Comparison of ENCODE assay signal across 8 cellular contexts in genomic region chr17:1629647-1630310, GRCh38. TPM values are rescaled to one million over a fixed set of nuclear protein-coding genes. Genes with fewer than 3 reads are reported as not detected.
A peak's percentile ranks its signal among the peaks of the same experiment; 100 is the strongest.
DNase-seq lines count a peak whose midpoint lies in the region; ATAC-seq and TF ChIP-seq lines count a peak whose summit lies in the region.

No MANE protein-coding gene starts in this region.

- peaks cover 17% of the 10 kb centered on the region for H3K4me1 Mint-ChIP-seq in endodermal cell
- peaks cover 45% of the 10 kb centered on the region for H3K4me1 Mint-ChIP-seq in stimulated activated memory B cell treated with anti-CD40 and anti-IgM and Interleukin-4, amounts not matched to agents 10 μg/mL and 1 μg/mL and 100 μg/mL, for 72 hours

- H3K9me3 Mint-ChIP-seq in endodermal cell, result no peaks in the 10 kb centered on the region
- no peaks in the 10 kb centered on the region for H3K9me3 Mint-ChIP-seq in stimulated activated memory B cell treated with anti-CD40 and anti-IgM and Interleukin-4, amounts not matched to agents 10 μg/mL and 1 μg/mL and 100 μg/mL, for 72 hours

- no peak overlapping the region for H3K27ac ChIP-seq in endodermal cell (ENCODE audit: low read depth, low read length)

- H3K9ac ChIP-seq in endodermal cell (ENCODE audit: extremely low read depth, low read length, poor library complexity, severe bottlenecking), result peak overlapping the region; percentile 66
- peak overlapping the region; percentile 80 for H3K9ac ChIP-seq in mucosa of stomach (ENCODE audit: low read length)

- peak overlapping the region; percentile 79 for H3K4me3 Mint-ChIP-seq in endodermal cell
- H3K4me3 Mint-ChIP-seq in stimulated activated memory B cell treated with anti-CD40 and anti-IgM and Interleukin-4, amounts not matched to agents 10 μg/mL and 1 μg/mL and 100 μg/mL, for 72 hours, result peak overlapping the region; percentile 82

- H3K9me3 ChIP-seq in endodermal cell (ENCODE audit: control insufficient read depth, low read length) (no peaks in the 10 kb centered on the region), mucosa of stomach (ENCODE audit: control insufficient read depth, low read length) (no peaks in the 10 kb centered on the region)

- peaks cover 32% of the 10 kb centered on the region for H3K27me3 Mint-ChIP-seq in endodermal cell (ENCODE audit: insufficient read depth)
- H3K27me3 Mint-ChIP-seq in stimulated activated memory B cell treated with anti-CD40 and anti-IgM and Interleukin-4, amounts not matched to agents 10 μg/mL and 1 μg/mL and 100 μg/mL, for 72 hours, result no peaks in the 10 kb centered on the region

- no peaks in the 10 kb centered on the region for H3K36me3 Mint-ChIP-seq in endodermal cell (ENCODE audit: low read depth)
- peaks cover 25% of the 10 kb centered on the region for H3K36me3 Mint-ChIP-seq in stimulated activated memory B cell treated with anti-CD40 and anti-IgM and Interleukin-4, amounts not matched to agents 10 μg/mL and 1 μg/mL and 100 μg/mL, for 72 hours

- peak overlapping the region; percentile 61 for H3K27ac Mint-ChIP-seq in endodermal cell
- H3K27ac Mint-ChIP-seq in stimulated activated memory B cell treated with anti-CD40 and anti-IgM and Interleukin-4, amounts not matched to agents 10 μg/mL and 1 μg/mL and 100 μg/mL, for 72 hours, result peak overlapping the region; percentile 98

- peak; percentile 24 for ATAC-seq in stimulated activated memory B cell treated with anti-CD40 and anti-IgM and Interleukin-4, amounts not matched to agents 10 μg/mL and 1 μg/mL and 100 μg/mL, for 72 hours
- no peak for ATAC-seq in GM18520 (IDR thresholded peaks at IDR 0.05; ENCODE audit: unreplicated experiment)

- no peaks in the 10 kb centered on the region for H3K36me3 ChIP-seq in endodermal cell (ENCODE audit: control insufficient read depth, insufficient read depth, low read length)
- H3K36me3 ChIP-seq in mucosa of stomach (ENCODE audit: control insufficient read depth, insufficient read depth, low read length), result no peaks in the 10 kb centered on the region

- H3K4me3 ChIP-seq in GM12865 (ENCODE audit: low read depth, low read length) (peak overlapping the region; percentile 86), endodermal cell (ENCODE audit: low read length) (peak overlapping the region; percentile 76), mucosa of stomach (ENCODE audit: low read length) (peak overlapping the region; percentile 60)

- WGBS in endodermal cell (ENCODE audit: insufficient coverage in 1 of 2, insufficient read length in 1 of 2), 2 experiments, result 20 to 22% methylated on average over 14 to 38 of the region's 38 CpGs

- DNase-seq in GM12865 (ENCODE audit: low read depth), result peak; percentile 84
- peak; percentile 60 for DNase-seq in NCI-H2171 (lab: John Stamatoyannopoulos, UW)
- peak; percentile 29 to 48 for DNase-seq in activated CD8-positive, alpha-beta memory T cell treated with anti-CD3 and anti-CD28 coated beads for 1 hour (ENCODE audit: extremely low read depth in 1 of 2, low read depth in 1 of 2)
- DNase-seq in endodermal cell, result peak; percentile 94
- no peak for DNase-seq in kidney glomerular epithelial cell (lab: John Stamatoyannopoulos, UW)

- H3K27me3 ChIP-seq in endodermal cell (ENCODE audit: control insufficient read depth, insufficient read depth, low read length, poor library complexity, severe bottlenecking), result peaks cover 24% of the 10 kb centered on the region
- no peaks in the 10 kb centered on the region for H3K27me3 ChIP-seq in mucosa of stomach (ENCODE audit: control insufficient read depth, insufficient read depth, low read length)

- H3K4me1 ChIP-seq in endodermal cell (ENCODE audit: control insufficient read depth, insufficient read depth, low read length), result no peaks in the 10 kb centered on the region
- peaks cover 28% of the 10 kb centered on the region for H3K4me1 ChIP-seq in mucosa of stomach (ENCODE audit: control insufficient read depth, insufficient read depth, low read length)

- peak; percentile 74 for TF ChIP-seq CTCF in GM12865 (IDR thresholded peaks at IDR 0.05; ENCODE audit: insufficient read depth, low read depth, low read length, missing control alignments)
- peak; percentile 78 for TF ChIP-seq CTCF in endodermal cell (conservative IDR thresholded peaks at IDR 0.05)

RNA-seq across cellular contexts. Expression of gene SLC43A2, which starts 1.1 kb away (rescaled TPM):
- 10 to 100 TPM; 14.0 to 18.6 TPM for total RNA-seq in endodermal cell
- 11.6 TPM for polyA plus RNA-seq in endodermal cell (2013, experiment 1 of 2)
- polyA plus RNA-seq in endodermal cell (2013, experiment 2 of 2), result 10.1 TPM

RNA-seq across cellular contexts. Expression of gene SCARF1, which starts 15.8 kb away (rescaled TPM):
- total RNA-seq in endodermal cell, result under 1 TPM; 0.75 to 0.89 TPM
- 0.96 TPM for polyA plus RNA-seq in endodermal cell (2013, experiment 1 of 2)
- 1.2 TPM for polyA plus RNA-seq in endodermal cell (2013, experiment 2 of 2)

RNA-seq across cellular contexts. Expression of gene RILP, which starts 19.9 kb away (rescaled TPM):
- total RNA-seq in endodermal cell, result 1 to 10 TPM; 1.1 to 3.1 TPM
- polyA plus RNA-seq in endodermal cell (2013, experiment 1 of 2), result 3.6 TPM
- polyA plus RNA-seq in endodermal cell (2013, experiment 2 of 2), result 2.6 TPM

RNA-seq across cellular contexts. Expression of gene PRPF8, which starts 54.9 kb away (rescaled TPM):
- 100 to 1,000 TPM; 298 to 375 TPM for total RNA-seq in endodermal cell
- polyA plus RNA-seq in endodermal cell (2013, experiment 1 of 2), result 230 TPM
- polyA plus RNA-seq in endodermal cell (2013, experiment 2 of 2), result 223 TPM
